Comparison of ENCODE assay signal across 23 cellular contexts in genomic region chr12:79085106-79085682, GRCh38.
A peak's percentile ranks its signal among the peaks of the same experiment; 100 is the strongest.
DNase-seq lines count a peak whose midpoint lies in the region; ATAC-seq and TF ChIP-seq lines count a peak whose summit lies in the region.
"Had no signal": no experiment of that assay in that cellular context is flagged by ENCODE, and none has a peak within 500 bp of the region (broad histone marks: within the 10 kb centered on the region; RNA-seq: fewer than 3 reads in every experiment).

No MANE protein-coding gene starts in this region.

- H3K27me3 ChIP-seq in left lung, result no peaks in the 10 kb centered on the region
- H3K27me3 ChIP-seq: esophagus muscularis mucosa had no signal

- H3K9me3 ChIP-seq in left lung, result no peaks in the 10 kb centered on the region
- H3K9me3 ChIP-seq: esophagus muscularis mucosa, SK-N-SH had no signal

- H3K36me3 ChIP-seq in left lung, result no peaks in the 10 kb centered on the region
- H3K36me3 ChIP-seq: esophagus muscularis mucosa had no signal

- peak; percentile 65 for ATAC-seq in GM19372 (IDR thresholded peaks at IDR 0.05; ENCODE audit: low read depth, unreplicated experiment)
- peak; percentile 65 for ATAC-seq in HG02623 (IDR thresholded peaks at IDR 0.05; ENCODE audit: unreplicated experiment)
- ATAC-seq in HG03439 (IDR thresholded peaks at IDR 0.05; ENCODE audit: unreplicated experiment), result peak; percentile 45
- no peak for ATAC-seq in GM19324 (IDR thresholded peaks at IDR 0.05; ENCODE audit: low FRiP score, unreplicated experiment)
- no peak for ATAC-seq in left lung
- ATAC-seq: activated CD4-positive, CD25-positive, alpha-beta regulatory T cell treated with anti-CD3 and anti-CD28 coated beads, Interleukin-2, amount 50 U/mL, for 24 hours; effector memory CD8-positive, alpha-beta T cell; HepG2 had no signal

- H3K4me1 ChIP-seq in left lung, result no peaks in the 10 kb centered on the region
- H3K4me1 ChIP-seq: esophagus muscularis mucosa had no signal

- DNase-seq in left lung, result no peak
- DNase-seq in HCEC 1CT, result no peak
- no peak for DNase-seq in C1 segment of cervical spinal cord (lab: John Stamatoyannopoulos, UW)
- DNase-seq: activated CD8-positive, alpha-beta memory T cell treated with anti-CD3 and anti-CD28 coated beads for 24 hours; activated naive CD4-positive, alpha-beta T cell treated with anti-CD3 and anti-CD28 coated beads for 36 hours; activated T-cell treated with anti-CD3 and anti-CD28 coated beads, Interleukin-2, amount 50 U/mL, for 48 hours; AML-193; anterior cingulate cortex; DMS79; effector memory CD8-positive, alpha-beta T cell; NCI-H1105 treated with DMSO at 0.1 percent for 48 hours; NCI-H510A treated with DMSO at 0.1 percent for 48 hours; nucleus accumbens; SK-N-SH; stimulated activated CD4-positive, alpha-beta T cell treated with anti-CD3 and anti-CD28 coated beads, Interleukin-4, amount 100 ng/mL, for 1 hour had no signal

- H3K27ac ChIP-seq in left lung, result no peak overlapping the region
- H3K27ac ChIP-seq: esophagus muscularis mucosa, RWPE1 had no signal

- no peak overlapping the region for H3K4me3 ChIP-seq in left lung
- H3K4me3 ChIP-seq: esophagus muscularis mucosa had no signal

- intact Hi-C loops in left lung (cut with DNase I), result no loop called here

- no peak for TF ChIP-seq CTCF in left lung (IDR thresholded peaks at IDR 0.05)

Comparison
In these comparisons a context has a peak if more than half of its experiments do, and no peak if none do; other contexts are left out.
1. ATAC-seq: peak in GM19372 (single experiment), HG02623 (single experiment) and HG03439 (single experiment); none in GM19324 (single experiment) and left lung (single experiment).